In the genomic region with DNA sequence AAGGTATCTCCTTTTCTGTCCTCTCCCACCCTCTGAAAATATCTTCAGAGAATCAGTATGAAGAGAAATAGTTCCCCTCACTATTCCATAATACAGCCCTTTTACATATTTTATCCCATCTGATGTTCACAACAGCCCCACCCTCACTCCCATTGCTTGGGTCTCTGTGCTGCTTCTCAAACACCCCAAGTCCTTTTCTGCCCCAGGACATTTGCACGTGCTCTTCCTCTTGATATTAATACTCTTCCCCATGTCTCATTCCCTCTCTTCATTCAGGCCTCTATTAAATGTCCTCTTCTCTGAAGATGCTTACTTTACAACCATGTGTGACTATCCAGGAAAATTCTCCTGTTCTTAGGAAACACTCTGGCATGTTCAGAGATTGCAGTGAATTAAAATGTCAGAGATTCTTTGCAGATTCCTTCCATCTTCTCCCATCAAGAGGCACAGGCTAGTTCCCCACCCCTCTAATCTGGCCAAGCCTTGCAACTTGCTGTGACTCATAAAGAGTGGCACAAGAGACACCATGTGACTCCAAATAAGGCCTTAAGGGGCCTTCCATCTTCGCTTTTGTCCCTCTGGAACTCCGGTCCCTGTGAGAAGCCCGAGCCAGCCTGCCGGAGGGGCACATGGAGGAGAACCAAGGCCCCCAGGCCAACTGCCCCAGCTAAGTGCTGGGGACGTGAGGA, we compare ENCODE assay signal across 12 cellular contexts.
DNase-seq lines count a peak whose midpoint lies in the region; ATAC-seq and TF ChIP-seq lines count a peak whose summit lies in the region.
"Had no signal": no experiment of that assay in that cellular context is flagged by ENCODE, and none has a peak within 500 bp of the region (broad histone marks: within the 10 kb centered on the region; RNA-seq: fewer than 3 reads in every experiment).

No MANE protein-coding gene starts in this region.

- no peak overlapping the region for H3K27ac Mint-ChIP-seq in MCF 10A (ENCODE audit: low read depth, unreplicated experiment)
- no peak overlapping the region for H3K27ac Mint-ChIP-seq in WTC11

- intact Hi-C loops in MCF 10A (cut with micrococcal nuclease): no loop called here
- intact Hi-C loops in breast epithelium (cut with DNase I; ENCODE audit: low total_unique reads): loop anchor here (10.0 kb wide), 1 partner anchor 131 kb away; a partner anchor contains a TSS
- intact Hi-C loops in thyroid gland (cut with DNase I): no loop called here

- DNase-seq in MCF 10A (ENCODE audit: unreplicated experiment) (peak; percentile 23), breast epithelium (ENCODE audit: low spot score in 2 of 2) (no peak), WTC11 (ENCODE audit: low spot score) (no peak), fibroblast of pulmonary artery (ENCODE audit: low read depth) (peak; percentile 63), thoracic aorta (ENCODE audit: low spot score) (no peak), thyroid gland (no peak), DMS53 (lab: John Stamatoyannopoulos, UW) (no peak), cortex of kidney (lab: John Stamatoyannopoulos, UW) (no peak)
- DNase-seq: C1 segment of cervical spinal cord, NCI-H345, RPMI8226 had no signal

- H3K36me3 ChIP-seq in breast epithelium: no peaks in the 10 kb centered on the region
- H3K36me3 ChIP-seq in thoracic aorta: no peaks in the 10 kb centered on the region
- H3K36me3 ChIP-seq in thyroid gland: no peaks in the 10 kb centered on the region

- ATAC-seq in WTC11 (no peak), thoracic aorta (ENCODE audit: insufficient number of reproducible peaks, low FRiP score, low read depth) (no peak)

- TF ChIP-seq POLR2A in breast epithelium (IDR thresholded peaks at IDR 0.05): no peak
- TF ChIP-seq POLR2A in thyroid gland (IDR thresholded peaks at IDR 0.05): no peak

- H3K9me3 Mint-ChIP-seq in MCF 10A (ENCODE audit: unreplicated experiment) (peaks cover 14% of the 10 kb centered on the region), WTC11 (peaks cover 16% of the 10 kb centered on the region)
- H3K9me3 Mint-ChIP-seq: neural crest cell had no signal

- H3K4me3 ChIP-seq in breast epithelium (no peak overlapping the region), fibroblast of pulmonary artery (replicated peaks; ENCODE audit: low read depth, low read length) (no peak overlapping the region), thoracic aorta (no peak overlapping the region), thyroid gland (replicated peaks in 1 of 3) (no peak overlapping the region)

- H3K27ac ChIP-seq in breast epithelium (no peak overlapping the region), thoracic aorta (peak overlapping the region; percentile 7 to 25), thyroid gland (no peak overlapping the region)

- H3K9me3 ChIP-seq in breast epithelium (peaks cover 4 to 5% of the 10 kb centered on the region in 2 donors), thoracic aorta (peaks cover 4% of the 10 kb centered on the region), thyroid gland (no peaks in the 10 kb centered on the region)

- H3K27me3 Mint-ChIP-seq in MCF 10A (ENCODE audit: insufficient read depth, unreplicated experiment) (no peaks in the 10 kb centered on the region), WTC11 (ENCODE audit: low read depth) (no peaks in the 10 kb centered on the region)

- POLR2A ChIA-PET in MCF 10A (lab: Yijun Ruan, JAX): interaction anchor here (0.7 kb wide), 2 partner anchors 72 to 535 kb away, joined by 3 read pairs; no protein-coding TSS in a partner anchor
- POLR2A ChIA-PET in WTC11 (lab: Charles Lee): no interaction called here

- WGBS in thyroid gland, 2 donors: 98% methylated on average over 6 of the region's 6 CpGs

- H3K4me1 Mint-ChIP-seq in MCF 10A (ENCODE audit: insufficient read depth, unreplicated experiment) (peaks cover 23% of the 10 kb centered on the region), WTC11 (peaks cover 45% of the 10 kb centered on the region)

- TF ChIP-seq CTCF in MCF 10A (IDR thresholded peaks at IDR 0.05; ENCODE audit: unreplicated experiment) (no peak), breast epithelium (IDR thresholded peaks at IDR 0.05) (no peak), WTC11 (IDR thresholded peaks at IDR 0.05) (no peak), fibroblast of pulmonary artery (IDR thresholded peaks at IDR 0.05; ENCODE audit: low read length, missing control alignments) (no peak), thoracic aorta (IDR thresholded peaks at IDR 0.05) (no peak), thyroid gland (IDR thresholded peaks at IDR 0.05) (no peak)

- H3K27me3 ChIP-seq in breast epithelium (no peaks in the 10 kb centered on the region), thoracic aorta (replicated peaks; ENCODE audit: insufficient read depth) (no peaks in the 10 kb centered on the region), thyroid gland (no peaks in the 10 kb centered on the region)

- CTCF ChIA-PET in MCF 10A (lab: Yijun Ruan, JAX) (interaction anchor here (0.7 to 1.1 kb wide), 2 partner anchors 12 to 116 kb away, joined by 3 read pairs; no protein-coding TSS in a partner anchor), WTC11 (lab: Charles Lee) (interaction anchor here (0.5 to 1.1 kb wide), 3 partner anchors 107 to 147 kb away, joined by 3 read pairs; no protein-coding TSS in a partner anchor)

- H3K4me1 ChIP-seq in breast epithelium: peaks cover 0 to 24% of the 10 kb centered on the region in 2 donors
- H3K4me1 ChIP-seq in thoracic aorta (ENCODE audit: control insufficient read depth in 1 of 2, low read depth in 2 of 2): peaks cover 44 to 58% of the 10 kb centered on the region in 2 donors
- peaks cover 14 to 34% of the 10 kb centered on the region in 2 donors for H3K4me1 ChIP-seq in thyroid gland

- H3K4me3 Mint-ChIP-seq in MCF 10A (ENCODE audit: unreplicated experiment) (no peak overlapping the region), WTC11 (no peak overlapping the region)
- H3K4me3 Mint-ChIP-seq: neural crest cell had no signal

- no TSS peak for BruUV-seq in MCF 10A (replicated peaks; lab: Mats Ljungman, UMichigan)

- H3K36me3 Mint-ChIP-seq in MCF 10A (ENCODE audit: insufficient read depth, unreplicated experiment): no peaks in the 10 kb centered on the region
- H3K36me3 Mint-ChIP-seq in WTC11: peaks cover 11% of the 10 kb centered on the region

TF ChIP-seq in WTC11, 78 proteins besides CTCF, POLR2A, EP300 and RAD21:
- TF ChIP-seq GTF2I (CRISPR knock-in tag; conservative IDR thresholded peaks at IDR 0.05) (peak; percentile 52; the same call in 1 of the 2 replicates), NR2C2 (CRISPR knock-in tag; IDR thresholded peaks at IDR 0.05) (no peak), PRRX2 (CRISPR knock-in tag; IDR thresholded peaks at IDR 0.05) (no peak)
- TF ChIP-seq, protein P1, sequence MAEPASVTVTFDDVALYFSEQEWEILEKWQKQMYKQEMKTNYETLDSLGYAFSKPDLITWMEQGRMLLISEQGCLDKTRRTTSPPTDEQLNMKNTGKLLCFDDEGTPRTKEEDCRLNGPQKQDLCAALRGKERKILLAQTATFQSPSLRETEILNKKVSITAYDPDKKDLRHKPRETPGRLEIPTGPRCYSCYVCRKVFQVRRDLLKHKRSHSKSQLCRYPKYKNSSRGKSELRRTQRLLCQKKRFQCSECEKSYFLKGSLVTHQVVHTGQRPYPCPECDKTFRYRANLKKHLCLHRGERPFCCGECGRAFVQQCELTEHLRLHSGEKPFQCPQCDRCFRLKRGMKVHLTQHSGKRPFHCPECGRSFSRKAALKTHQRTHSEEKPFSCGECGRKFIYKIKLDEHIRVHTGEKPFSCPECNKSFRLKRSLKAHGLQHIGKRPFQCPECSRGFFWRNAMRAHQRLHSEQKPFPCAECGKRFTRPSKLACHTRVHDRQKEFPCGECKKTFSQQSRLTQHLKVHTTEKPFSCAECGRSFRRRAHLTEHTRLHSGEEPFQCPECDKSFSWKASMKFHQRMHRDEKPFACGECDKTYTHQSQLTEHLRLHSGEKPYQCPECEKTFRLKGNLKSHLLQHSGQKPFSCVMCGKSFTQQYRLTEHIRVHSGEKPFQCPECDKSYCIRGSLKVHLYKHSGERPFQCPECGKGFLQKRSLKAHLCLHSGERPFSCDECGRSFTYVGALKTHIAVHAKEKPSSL (CRISPR knock-in tag; conservative IDR thresholded peaks at IDR 0.05): no peak

Comparison
In these comparisons a context has a peak if more than half of its experiments do, and no peak if none do; other contexts are left out.
1. DNase-seq: peak in MCF 10A (single experiment) and fibroblast of pulmonary artery (single experiment); none in breast epithelium (0 of 2), WTC11 (single experiment), thoracic aorta (single experiment), thyroid gland (0 of 2), DMS53 (single experiment) and cortex of kidney (single experiment).
2. H3K27ac ChIP-seq: peak in thoracic aorta (2 of 2); none in breast epithelium (0 of 2) and thyroid gland (0 of 3).